Comparison of ENCODE assay signal across 18 cellular contexts in genomic region chr5:122959740-122960450, GRCh38.
"Had no signal": no experiment of that assay in that cellular context is flagged by ENCODE, and none has a peak within 500 bp of the region (broad histone marks: within the 10 kb centered on the region; RNA-seq: fewer than 3 reads in every experiment).

No MANE protein-coding gene starts in this region.

- H3K4me3 Mint-ChIP-seq: activated B cell treated with CpG ODN at 0.5 μM for 24 hours; activated CD8-positive, alpha-beta T cell treated with anti-CD3 and anti-CD28 coated beads, Interleukin-2, amount 10 ng/mL, durations not matched to agents 7 days and 5 days; activated naive CD4-positive, alpha-beta T cell treated with anti-CD3 and anti-CD28 coated beads for 36 hours; activated T-cell treated with anti-CD3 and anti-CD28 coated beads, Interleukin-2, amount 50 U/mL, for 4 hours; neural crest cell; T-helper 2 cell treated with Interferon-gamma antibody and Interleukin-4, amounts not matched to agents 5 μg/mL and 100 μg/mL, for 36 hours had no signal

- H3K27ac ChIP-seq: brain microvascular endothelial cell, dorsolateral prefrontal cortex, psoas muscle, tibial nerve, uterus had no signal

- H3K27ac Mint-ChIP-seq: activated B cell treated with CpG ODN at 0.5 μM for 24 hours; activated CD8-positive, alpha-beta T cell treated with anti-CD3 and anti-CD28 coated beads, Interleukin-2, amount 10 ng/mL, durations not matched to agents 7 days and 5 days; activated naive CD4-positive, alpha-beta T cell treated with anti-CD3 and anti-CD28 coated beads for 36 hours; T-helper 2 cell treated with Interferon-gamma antibody and Interleukin-4, amounts not matched to agents 5 μg/mL and 100 μg/mL, for 36 hours had no signal

- H3K4me1 ChIP-seq: psoas muscle, uterus had no signal

- H3K36me3 ChIP-seq: brain microvascular endothelial cell, uterus had no signal

- H3K27me3 ChIP-seq: brain microvascular endothelial cell, dorsolateral prefrontal cortex, tibial nerve, uterus had no signal

- H3K4me3 ChIP-seq: dorsolateral prefrontal cortex, psoas muscle, tibial nerve, uterus had no signal

- DNase-seq: activated B cell treated with CpG ODN at 0.5 μM for 24 hours; activated CD4-positive, alpha-beta T cell treated with anti-CD3 and anti-CD28 coated beads for 48 hours; activated CD8-positive, alpha-beta T cell treated with anti-CD3 and anti-CD28 coated beads, Interleukin-2, amount 10 ng/mL, durations not matched to agents 7 days and 5 days; activated naive CD4-positive, alpha-beta T cell treated with anti-CD3 and anti-CD28 coated beads for 36 hours; activated T-cell treated with anti-CD3 and anti-CD28 coated beads, Interleukin-2, amount 50 U/mL, for 4 hours; aorta; brain microvascular endothelial cell; central memory CD4-positive, alpha-beta T cell; dorsolateral prefrontal cortex; psoas muscle; right cardiac atrium; stimulated activated CD4-positive, alpha-beta T cell treated with anti-CD3 and anti-CD28 coated beads, Interleukin-2, amount 100 ng/mL, for 24 hours; stimulated activated naive CD8-positive, alpha-beta T cell treated with anti-CD3 and anti-CD28 coated beads, Interleukin-15, Interleukin-2, amounts not matched to agents 100 U/mL and 50 U/mL, for 24 hours; substantia nigra; uterus had no signal

- H3K27me3 Mint-ChIP-seq: activated B cell treated with CpG ODN at 0.5 μM for 24 hours had no signal

- H3K9me3 Mint-ChIP-seq: T-helper 2 cell treated with Interferon-gamma antibody and Interleukin-4, amounts not matched to agents 5 μg/mL and 100 μg/mL, for 36 hours had no signal

- H3K4me1 Mint-ChIP-seq: activated B cell treated with CpG ODN at 0.5 μM for 24 hours had no signal
